Comparison of ENCODE assay signal across 2 cellular contexts in genomic region chr9:82144803-82145202, GRCh38.
TF ChIP-seq lines count a peak whose summit lies in the region.

No MANE protein-coding gene starts in this region.

TF ChIP-seq in IMR-90, 13 proteins besides CTCF, POLR2A, EP300 and RAD21 (continued from another document):
- TF ChIP-seq ELK1 (IDR thresholded peaks at IDR 0.05; ENCODE audit: borderline replicate concordance, low read depth, low read length) (no peak), FOS (IDR thresholded peaks at IDR 0.05; ENCODE audit: low read depth, low read length) (no peak)

TF ChIP-seq in H1, 55 proteins besides CTCF, POLR2A, EP300 and RAD21 (continued from another document):
- TF ChIP-seq CBX5 (IDR thresholded peaks at IDR 0.05; ENCODE audit: low read depth, low read length) = no peak
